6 cellular contexts compared by ENCODE assay signal in genomic region chr13:73245271-73245670, GRCh38.
"Had no signal": no experiment of that assay in that cellular context is flagged by ENCODE, and none has a peak within 500 bp of the region (broad histone marks: within the 10 kb centered on the region; RNA-seq: fewer than 3 reads in every experiment).

No MANE protein-coding gene starts in this region.

- H3K4me3 Mint-ChIP-seq: GM23338, H9 had no signal

- H3K4me2 ChIP-seq: GM23338 had no signal

- DNase-seq: H9, HCEC 1CT, IMR-90 had no signal

- H3K9me3 Mint-ChIP-seq: GM23338, H9 had no signal

- H3K27ac ChIP-seq: HL-60 had no signal

- H3K27ac Mint-ChIP-seq: GM23338, H9 had no signal

- H3K4me3 ChIP-seq: GM23338, K562 had no signal
